9 cellular contexts compared by ENCODE assay signal in the genomic region with DNA sequence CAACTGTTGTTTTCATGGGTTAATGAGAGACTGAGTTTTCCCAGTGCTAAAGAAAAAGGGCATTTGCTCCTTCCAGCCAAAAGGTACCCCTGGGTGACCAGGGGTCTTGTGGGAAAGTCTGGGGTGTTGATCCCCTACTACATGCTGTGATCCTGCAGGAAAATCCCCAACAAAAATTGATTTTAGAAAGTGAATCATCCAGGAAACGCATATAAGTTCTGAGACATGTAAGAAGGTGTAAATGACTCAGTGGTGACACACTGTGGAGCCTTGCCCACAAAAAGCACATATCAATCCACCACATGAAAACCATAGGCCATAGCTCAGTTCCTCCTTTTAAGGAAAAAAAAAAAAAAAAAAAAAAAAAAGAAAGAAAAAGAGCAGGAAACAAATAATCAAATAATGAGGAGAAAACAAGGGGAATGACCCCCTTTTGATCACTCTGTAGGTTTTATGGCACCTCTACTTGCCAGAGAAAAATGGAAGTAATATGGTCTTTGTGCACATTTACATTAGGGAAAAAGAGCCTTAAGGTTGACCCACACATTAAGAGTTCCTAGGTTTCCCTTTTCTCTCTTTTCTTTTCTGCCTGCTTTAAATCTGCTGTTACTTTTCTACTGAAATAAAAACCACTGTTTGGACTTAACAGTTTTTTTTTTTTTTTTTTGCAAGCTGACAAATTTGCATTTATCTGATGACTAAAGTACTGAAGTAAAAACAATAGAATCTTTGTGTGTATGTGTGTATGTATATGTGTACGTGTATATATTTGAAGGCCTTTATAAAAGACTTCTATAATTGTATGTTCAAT.
DNase-seq lines count a peak whose midpoint lies in the region; ATAC-seq and TF ChIP-seq lines count a peak whose summit lies in the region.
"Had no signal": no experiment of that assay in that cellular context is flagged by ENCODE, and none has a peak within 500 bp of the region (broad histone marks: within the 10 kb centered on the region; RNA-seq: fewer than 3 reads in every experiment).

No MANE protein-coding gene starts in this region.

- ATAC-seq in GM18499 (IDR thresholded peaks at IDR 0.05; ENCODE audit: insufficient read depth, unreplicated experiment) (peak; percentile 96), GM21723 (IDR thresholded peaks at IDR 0.05; ENCODE audit: unreplicated experiment) (peak; percentile 100)

- H3K4me3 ChIP-seq in HUES64 (ENCODE audit: low read length): no peak overlapping the region
- no peak overlapping the region for H3K4me3 ChIP-seq in fibroblast of mammary gland (ENCODE audit: control insufficient read depth, low read depth, low read length)
- H3K4me3 ChIP-seq in tibial artery: no peak overlapping the region
- no peak overlapping the region for H3K4me3 ChIP-seq in thyroid gland (replicated peaks in 1 of 3)
- H3K4me3 ChIP-seq: thoracic aorta had no signal

- H3K9ac ChIP-seq in HUES64 (ENCODE audit: low read depth, low read length): peak overlapping the region; percentile 55

- H3K4me1 ChIP-seq in HUES64 (ENCODE audit: insufficient read depth, low read length): peaks cover 25% of the 10 kb centered on the region
- peaks cover 0 to 13% (median 0%) of the 10 kb centered on the region in 4 donors for H3K4me1 ChIP-seq in tibial artery
- H3K4me1 ChIP-seq in thyroid gland: no peaks in the 10 kb centered on the region

- H3K27me3 ChIP-seq in HUES64 (ENCODE audit: insufficient read depth, low read length) (no peaks in the 10 kb centered on the region), tibial artery (no peaks in the 10 kb centered on the region), thyroid gland (no peaks in the 10 kb centered on the region)

- peaks cover 2% of the 10 kb centered on the region; the same call in 1 of the 2 replicates for H3K9me3 ChIP-seq in HUES64 (ENCODE audit: insufficient read depth, low read depth, low read length)
- H3K9me3 ChIP-seq in tibial artery: no peaks in the 10 kb centered on the region
- no peaks in the 10 kb centered on the region for H3K9me3 ChIP-seq in thyroid gland
- H3K9me3 ChIP-seq: thoracic aorta had no signal

- DNase-seq in fibroblast of mammary gland (ENCODE audit: low read depth) (peak; percentile 93), NCI-H524 treated with DMSO at 0.1 percent for 48 hours (lab: John Stamatoyannopoulos, UW) (no peak), tibial artery (no peak), thyroid gland (no peak)
- no peak for DNase-seq in stimulated activated naive CD4-positive, alpha-beta T cell treated with Interleukin-2 at 50 U/mL for 16 hours (lab: John Stamatoyannopoulos, UW)

- no peak for TF ChIP-seq POLR2A in thyroid gland (IDR thresholded peaks at IDR 0.05)

- WGBS in HUES64: 24% methylated on average over 2 of the region's 2 CpGs
- 78 to 87% methylated on average over 2 of the region's 2 CpGs for WGBS in thyroid gland, 2 donors

- intact Hi-C loops in tibial artery (cut with DNase I; ENCODE audit: low total_unique reads): no loop called here
- intact Hi-C loops in thyroid gland (cut with DNase I): no loop called here

- H3K27ac ChIP-seq in HUES64 (ENCODE audit: low read depth, low read length) (peak overlapping the region; percentile 72; the same call in 1 of the 2 replicates), tibial artery (no peak overlapping the region), thyroid gland (no peak overlapping the region)
- H3K27ac ChIP-seq: thoracic aorta had no signal

- TF ChIP-seq CTCF in fibroblast of mammary gland (conservative IDR thresholded peaks at IDR 0.05; ENCODE audit: control insufficient read depth, insufficient read depth, low read depth, low read length): no peak
- TF ChIP-seq CTCF in tibial artery (IDR thresholded peaks at IDR 0.05): no peak
- no peak for TF ChIP-seq CTCF in thyroid gland (IDR thresholded peaks at IDR 0.05)

- H3K36me3 ChIP-seq in HUES64 (ENCODE audit: insufficient read depth, low read length): peaks cover 3% of the 10 kb centered on the region; the same call in 1 of the 2 replicates
- no peaks in the 10 kb centered on the region for H3K36me3 ChIP-seq in tibial artery
- H3K36me3 ChIP-seq in thyroid gland: no peaks in the 10 kb centered on the region
- H3K36me3 ChIP-seq: thoracic aorta had no signal
